8 cellular contexts compared by ENCODE assay signal in the genomic region with DNA sequence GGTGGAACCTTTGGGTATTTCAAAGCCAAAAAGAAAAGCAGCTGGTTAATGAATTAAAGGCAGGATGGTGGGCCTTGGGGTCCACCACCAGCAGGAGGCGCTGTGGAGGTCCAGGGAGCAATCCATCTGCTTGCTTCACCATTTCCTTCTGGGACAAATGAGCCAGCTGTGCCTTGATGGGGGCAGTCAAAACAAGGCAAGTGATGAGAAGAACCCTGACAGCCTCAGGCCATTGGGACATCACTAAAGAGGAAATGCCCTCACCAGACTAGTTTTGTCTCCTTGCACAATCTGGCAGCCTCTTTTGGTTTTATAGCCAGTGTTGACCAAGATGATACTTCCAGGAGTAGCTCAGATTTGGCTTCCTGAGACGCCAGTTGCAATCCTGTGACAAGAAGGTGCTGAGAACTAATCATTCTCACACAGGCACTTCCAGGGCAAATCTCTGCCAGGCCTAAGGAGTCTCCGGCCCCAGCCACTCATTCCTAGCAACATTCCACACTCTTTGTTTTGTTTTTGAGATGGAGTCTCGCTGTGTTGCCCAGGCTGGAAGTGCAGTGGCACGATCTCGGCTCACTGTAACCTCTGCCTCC. TPM values are rescaled to one million over a fixed set of nuclear protein-coding genes. Genes with fewer than 3 reads are reported as not detected.
A peak's percentile ranks its signal among the peaks of the same experiment; 100 is the strongest.
DNase-seq lines count a peak whose midpoint lies in the region; ATAC-seq and TF ChIP-seq lines count a peak whose summit lies in the region.

No MANE protein-coding gene starts in this region.

- H3K4me1 ChIP-seq in Panc1 (ENCODE audit: control insufficient read depth, insufficient read depth, low read length) (peaks cover 17% of the 10 kb centered on the region), gastroesophageal sphincter (peaks cover 0 to 26% (median 0%) of the 10 kb centered on the region in 3 donors), trophoblast cell (ENCODE audit: control insufficient read depth in 1 of 2, insufficient read depth in 2 of 2, low read length in 2 of 2) (peaks cover 14 to 19% of the 10 kb centered on the region in 2 experiments), tibial nerve (no peaks in the 10 kb centered on the region)

- BruUV-seq in Panc1 (replicated peaks; lab: Mats Ljungman, UMichigan), result no TSS peak

- H3K4ac ChIP-seq in trophoblast cell (ENCODE audit: low read depth, low read length), result no peak overlapping the region

- no peak overlapping the region for H2AFZ ChIP-seq in trophoblast cell (ENCODE audit: insufficient read depth, low read length, poor library complexity)

- no peaks in the 10 kb centered on the region for H3K27me3 Mint-ChIP-seq in activated T-helper 17 cell treated with anti-CD3 and anti-CD28 coated beads, Interleukin-2, amount 50 U/mL, for 72 hours

- no peak overlapping the region for H3K23ac ChIP-seq in trophoblast cell (ENCODE audit: low read length)

- no peak for TF ChIP-seq POLR2A in gastroesophageal sphincter (IDR thresholded peaks at IDR 0.05)
- no peak for TF ChIP-seq POLR2A in tibial nerve (IDR thresholded peaks at IDR 0.05)

- H3K36me3 ChIP-seq in Panc1 (ENCODE audit: control insufficient read depth, insufficient read depth, low read length) (no peaks in the 10 kb centered on the region), gastroesophageal sphincter (no peaks in the 10 kb centered on the region), trophoblast cell (ENCODE audit: control insufficient read depth in 1 of 2, insufficient read depth in 2 of 2, low read length in 2 of 2) (no peaks in the 10 kb centered on the region), tibial nerve (no peaks in the 10 kb centered on the region)

- in situ Hi-C loops in Panc1 (cut with HindIII; ENCODE audit: low pct_unique_long_range_greater_than_20kb, low sequenced_read_pairs), result no loop called here

- no peak overlapping the region for H2BK120ac ChIP-seq in trophoblast cell (ENCODE audit: insufficient read depth, low read length, poor library complexity)

- peaks cover 2% of the 10 kb centered on the region for H3K79me2 ChIP-seq in trophoblast cell (ENCODE audit: control insufficient read depth, insufficient read depth, low read length, poor library complexity)

- H4K8ac ChIP-seq in trophoblast cell (ENCODE audit: low read depth, low read length), result no peak overlapping the region

- H4K12ac ChIP-seq in trophoblast cell (ENCODE audit: low read depth, low read length), result no peak overlapping the region

- no peak overlapping the region for H3K4me2 ChIP-seq in trophoblast cell (ENCODE audit: low read length)

- H3K9ac ChIP-seq in trophoblast cell (ENCODE audit: low read length), result no peak overlapping the region

- no peaks in the 10 kb centered on the region for H3K9me3 ChIP-seq in Panc1 (ENCODE audit: control insufficient read depth, insufficient read depth, low read depth, low read length)
- H3K9me3 ChIP-seq in gastroesophageal sphincter, result no peaks in the 10 kb centered on the region
- H3K9me3 ChIP-seq in trophoblast cell (ENCODE audit: insufficient read depth, low read depth, low read length), result no peaks in the 10 kb centered on the region
- no peaks in the 10 kb centered on the region for H3K9me3 ChIP-seq in tibial nerve

- no peaks in the 10 kb centered on the region for H3K9me3 Mint-ChIP-seq in activated T-helper 17 cell treated with anti-CD3 and anti-CD28 coated beads, Interleukin-2, amount 50 U/mL, for 72 hours

- H3K27ac ChIP-seq in Panc1 (ENCODE audit: low read length) (no peak overlapping the region), gastroesophageal sphincter (peak overlapping the region in 3 of 4 donors; percentile 67 to 79 (median 67)), trophoblast cell (ENCODE audit: low read depth, low read length) (peak overlapping the region; percentile 15), tibial nerve (peak overlapping the region in 1 of 4 donors; percentile 31)

- H3K27me3 ChIP-seq in Panc1 (ENCODE audit: control insufficient read depth, insufficient read depth, low read length) (no peaks in the 10 kb centered on the region), gastroesophageal sphincter (no peaks in the 10 kb centered on the region), trophoblast cell (ENCODE audit: insufficient read depth, low read length) (no peaks in the 10 kb centered on the region), tibial nerve (no peaks in the 10 kb centered on the region)

- 65 to 75% methylated on average over 2 to 4 of the region's 6 CpGs for WGBS in gastroesophageal sphincter (ENCODE audit: low coverage in 1 of 2), 2 donors
- WGBS in trophoblast cell (ENCODE audit: extremely low coverage, insufficient coverage, insufficient read length), result no CpG with 5 or more reads among the region's 6 CpGs
- WGBS in tibial nerve, 2 donors, result 75 to 79% methylated on average over 6 of the region's 6 CpGs

- TF ChIP-seq CTCF in GM20000 (IDR thresholded peaks at IDR 0.05; ENCODE audit: extremely low read depth, missing control alignments), result peak; percentile 97
- peak; percentile 99 for TF ChIP-seq CTCF in Panc1 (IDR thresholded peaks at IDR 0.05)
- TF ChIP-seq CTCF in gastroesophageal sphincter (IDR thresholded peaks at IDR 0.05), result peak; percentile 59 to 85 (median 74)
- peak; percentile 58 to 82 (median 70) for TF ChIP-seq CTCF in tibial nerve (IDR thresholded peaks at IDR 0.05)

- H3K18ac ChIP-seq in trophoblast cell (ENCODE audit: low read length), result no peak overlapping the region

- H3K4me3 ChIP-seq in Panc1 (ENCODE audit: low read depth in 2 of 2, low read length in 2 of 2), result no peak overlapping the region
- no peak overlapping the region for H3K4me3 ChIP-seq in gastroesophageal sphincter
- H3K4me3 ChIP-seq in trophoblast cell (ENCODE audit: low read depth, low read length), result no peak overlapping the region
- H3K4me3 ChIP-seq in tibial nerve, result no peak overlapping the region

- DNase-seq in AG08395 (ENCODE audit: low spot score), result peak; percentile 78
- peak; percentile 72 for DNase-seq in GM20000 (ENCODE audit: low spot score)
- peak; percentile 66 for DNase-seq in Panc1 (ENCODE audit: low read depth, low spot score)
- peak; percentile 98 to 100 for DNase-seq in trophoblast cell
- DNase-seq in tibial nerve (ENCODE audit: low spot score in 2 of 2), result peak; percentile 52 to 79

- no peak overlapping the region for H3K4me3 Mint-ChIP-seq in activated T-helper 17 cell treated with anti-CD3 and anti-CD28 coated beads, Interleukin-2, amount 50 U/mL, for 72 hours

- no peak overlapping the region for H3K14ac ChIP-seq in trophoblast cell (ENCODE audit: low read length)

- TF ChIP-seq EP300 in gastroesophageal sphincter (IDR thresholded peaks at IDR 0.05), result no peak
- TF ChIP-seq EP300 in tibial nerve (IDR thresholded peaks at IDR 0.05), result peak in 1 of 2 donors; percentile 70

- H3K36me3 Mint-ChIP-seq in activated T-helper 17 cell treated with anti-CD3 and anti-CD28 coated beads, Interleukin-2, amount 50 U/mL, for 72 hours (ENCODE audit: low read depth), result no peaks in the 10 kb centered on the region

- ATAC-seq in Panc1, result peak; percentile 51
- ATAC-seq in activated T-helper 17 cell treated with anti-CD3 and anti-CD28 coated beads, Interleukin-2, amount 50 U/mL, for 72 hours (replicated peaks), result peak; percentile 87
- peak; percentile 94 for ATAC-seq in gastroesophageal sphincter
- no peak for ATAC-seq in HG03342 (IDR thresholded peaks at IDR 0.05; ENCODE audit: unreplicated experiment)

- H3K27ac Mint-ChIP-seq in activated T-helper 17 cell treated with anti-CD3 and anti-CD28 coated beads, Interleukin-2, amount 50 U/mL, for 72 hours, result no peak overlapping the region

- H3K4me1 Mint-ChIP-seq in activated T-helper 17 cell treated with anti-CD3 and anti-CD28 coated beads, Interleukin-2, amount 50 U/mL, for 72 hours, result no peaks in the 10 kb centered on the region

- POLR2A ChIA-PET in Panc1 (lab: Charles Lee), result interaction anchor here (0.6 to 1.3 kb wide), 4 partner anchors 19 to 762 kb away, joined by 3 to 8 read pairs (median 4); no protein-coding TSS in a partner anchor

- CTCF ChIA-PET in Panc1 (lab: Charles Lee), result interaction anchor here (0.5 to 1.3 kb wide), 12 partner anchors 26 to 1998 kb away, joined by 3 to 6 read pairs (median 3); partner anchors contain the start of gene WEE1

- H2BK5ac ChIP-seq in trophoblast cell (ENCODE audit: low read depth, low read length, poor library complexity), result no peak overlapping the region

- H4K91ac ChIP-seq in trophoblast cell (ENCODE audit: low read depth, low read length), result peak overlapping the region; percentile 34

- H2AK5ac ChIP-seq in trophoblast cell (ENCODE audit: low read length), result no peak overlapping the region

- intact Hi-C loops in Panc1 (cut with micrococcal nuclease; ENCODE audit: unreplicated experiment), result no loop called here

- no peak overlapping the region for H2BK12ac ChIP-seq in trophoblast cell (ENCODE audit: low read length)

- H3K79me1 ChIP-seq in trophoblast cell (ENCODE audit: low read length), result peaks cover 17% of the 10 kb centered on the region

RNA-seq across cellular contexts. Expression of gene WEE1, which starts 38.2 kb away (rescaled TPM):
- total RNA-seq in Panc1 (2021; ENCODE audit: unreplicated experiment) (67.9 TPM), gastroesophageal sphincter (10 to 100 TPM; 42.5 to 65.3 (median 51.3) TPM), tibial nerve (10 to 100 TPM; 19.2 to 32.4 (median 22.2) TPM)
- 25.1 TPM for polyA plus RNA-seq in Panc1 (2012; ENCODE audit: insufficient read length)
- 10 to 100 TPM; 46.9 to 51.2 TPM for total RNA-seq in activated T-helper 17 cell treated with anti-CD3 and anti-CD28 coated beads, Interleukin-2, amount 50 U/mL, for 72 hours
- 84.5 and 89.9 TPM in 2 replicates for polyA plus RNA-seq in trophoblast cell (2013)
